Comparison of ENCODE assay signal across 9 cellular contexts in genomic region chr1:89822999-89823628, GRCh38. TPM values are rescaled to one million over a fixed set of nuclear protein-coding genes. Genes with fewer than 3 reads are reported as not detected.
DNase-seq lines count a peak whose midpoint lies in the region; ATAC-seq and TF ChIP-seq lines count a peak whose summit lies in the region.
"Had no signal": no experiment of that assay in that cellular context is flagged by ENCODE, and none has a peak within 500 bp of the region (broad histone marks: within the 10 kb centered on the region; RNA-seq: fewer than 3 reads in every experiment).

No MANE protein-coding gene starts in this region.

- H3K9ac ChIP-seq in OCI-LY1 (ENCODE audit: low read length) = peak overlapping the region; percentile 87

- H3K27me3 ChIP-seq in breast epithelium = no peaks in the 10 kb centered on the region
- no peaks in the 10 kb centered on the region for H3K27me3 ChIP-seq in OCI-LY1 (ENCODE audit: insufficient read depth, low read length)
- no peaks in the 10 kb centered on the region for H3K27me3 ChIP-seq in spleen (replicated peaks in 1 of 7)

- H3K9me3 Mint-ChIP-seq in MCF 10A (ENCODE audit: unreplicated experiment) = no peaks in the 10 kb centered on the region

- no peak overlapping the region for H3K4me3 ChIP-seq in breast epithelium
- peak overlapping the region; percentile 84 for H3K4me3 ChIP-seq in OCI-LY1 (ENCODE audit: low read depth, low read length, poor library complexity, severe bottlenecking)
- H3K4me3 ChIP-seq in fibroblast of pulmonary artery (replicated peaks; ENCODE audit: low read depth, low read length) = no peak overlapping the region
- peak overlapping the region in 1 of 8 donors; percentile 94 for H3K4me3 ChIP-seq in spleen

- H3K27ac Mint-ChIP-seq in MCF 10A (ENCODE audit: low read depth, unreplicated experiment) = peak overlapping the region; percentile 14

- H3K4me1 ChIP-seq in breast epithelium (no peaks in the 10 kb centered on the region), OCI-LY1 (ENCODE audit: insufficient read depth, low read length, severe bottlenecking) (peaks cover 40% of the 10 kb centered on the region), spleen (peaks cover 13 to 68% (median 38%) of the 10 kb centered on the region in 6 donors)

- H3K79me2 ChIP-seq in OCI-LY1 (ENCODE audit: insufficient read depth, low read length) = peaks cover 15% of the 10 kb centered on the region; the same call in 1 of the 2 replicates

- no peaks in the 10 kb centered on the region for H3K9me2 ChIP-seq in OCI-LY1 (ENCODE audit: low read depth, low read length)

- TF ChIP-seq POLR2A in breast epithelium (IDR thresholded peaks at IDR 0.05) (no peak), spleen (IDR thresholded peaks at IDR 0.05) (no peak)

- no peaks in the 10 kb centered on the region for H3F3A ChIP-seq in OCI-LY1 (ENCODE audit: insufficient read depth, low read length)

- BruUV-seq in MCF 10A (replicated peaks; lab: Mats Ljungman, UMichigan) = TSS peak; percentile 22

- H3K9me3 ChIP-seq in breast epithelium (no peaks in the 10 kb centered on the region), OCI-LY1 (ENCODE audit: low read length) (no peaks in the 10 kb centered on the region), spleen (no peaks in the 10 kb centered on the region)

- intact Hi-C loops in MCF 10A (cut with micrococcal nuclease) = loop anchor here (5.0 kb wide), 2 partner anchors 64 to 174 kb away; partner anchors contain the start of gene ZNF326
- intact Hi-C loops in breast epithelium (cut with DNase I; ENCODE audit: low total_unique reads) = no loop called here
- intact Hi-C loops in spleen (cut with DNase I; ENCODE audit: low total_unique reads) = no loop called here

- H3K36me3 Mint-ChIP-seq in MCF 10A (ENCODE audit: insufficient read depth, unreplicated experiment) = no peaks in the 10 kb centered on the region

- ATAC-seq in HG03571 (IDR thresholded peaks at IDR 0.05; ENCODE audit: unreplicated experiment) = no peak
- ATAC-seq in GM21381 (IDR thresholded peaks at IDR 0.05; ENCODE audit: unreplicated experiment) = no peak

- TF ChIP-seq CTCF in MCF 10A (IDR thresholded peaks at IDR 0.05; ENCODE audit: unreplicated experiment) (no peak), breast epithelium (IDR thresholded peaks at IDR 0.05) (no peak), OCI-LY1 (IDR thresholded peaks at IDR 0.05; ENCODE audit: low read length) (no peak), fibroblast of pulmonary artery (IDR thresholded peaks at IDR 0.05; ENCODE audit: low read length, missing control alignments) (no peak), spleen (IDR thresholded peaks at IDR 0.05 in 8 of 11, conservative IDR thresholded peaks at IDR 0.05 in 3 of 11) (no peak)

- no peak overlapping the region for H2AFZ ChIP-seq in OCI-LY1 (ENCODE audit: low read length)

- CTCF ChIA-PET in MCF 10A (lab: Yijun Ruan, JAX) = interaction anchor here (0.5 to 9.4 kb wide), 3 partner anchors 19 to 134 kb away, joined by 3 to 48 read pairs (median 3); no protein-coding TSS in a partner anchor

- H3K4me3 Mint-ChIP-seq in MCF 10A (ENCODE audit: unreplicated experiment) = peak overlapping the region; percentile 89

- no peaks in the 10 kb centered on the region for H4K20me1 ChIP-seq in OCI-LY1 (ENCODE audit: insufficient read depth, low read length)

- peaks cover 44% of the 10 kb centered on the region for H3K4me1 Mint-ChIP-seq in MCF 10A (ENCODE audit: insufficient read depth, unreplicated experiment)

- peak overlapping the region; percentile 80 for H3K4me2 ChIP-seq in OCI-LY1 (ENCODE audit: low read length)

- H3K36me3 ChIP-seq in breast epithelium (no peaks in the 10 kb centered on the region), OCI-LY1 (ENCODE audit: insufficient read depth, low read length) (peaks cover 21% of the 10 kb centered on the region), spleen (peaks cover 0 to 15% (median 0%) of the 10 kb centered on the region in 6 donors)

- POLR2A ChIA-PET in MCF 10A (lab: Yijun Ruan, JAX) = interaction anchor here (0.7 to 5.4 kb wide), 6 partner anchors 19 to 172 kb away, joined by 3 to 61 read pairs (median 5); partner anchors contain the start of gene ZNF326

- H3K27me3 Mint-ChIP-seq in MCF 10A (ENCODE audit: insufficient read depth, unreplicated experiment) = no peaks in the 10 kb centered on the region

- no peak overlapping the region for H3K27ac ChIP-seq in breast epithelium
- H3K27ac ChIP-seq in OCI-LY1 (ENCODE audit: low read depth, low read length, poor library complexity, severe bottlenecking) = peak overlapping the region; percentile 91
- H3K27ac ChIP-seq in spleen = peak overlapping the region in 5 of 8 donors; percentile 13 to 95 (median 90)

- WGBS in spleen, 5 donors = 51 to 84% (median 65%) methylated on average over 4 of the region's 4 CpGs

- DNase-seq in MCF 10A (ENCODE audit: unreplicated experiment) (peak; percentile 50), breast epithelium (ENCODE audit: low spot score in 2 of 2) (no peak), fibroblast of pulmonary artery (ENCODE audit: low read depth) (peak; percentile 71), spleen (no peak)
- no peak for DNase-seq in stimulated activated CD4-positive, alpha-beta T cell treated with anti-CD3 and anti-CD28 coated beads, Interleukin-4, amount 100 ng/mL, for 1 hour
- DNase-seq: NCI-H187 treated with DMSO at 0.1 percent for 48 hours had no signal

RNA-seq across cellular contexts. Expression of gene LRRC8D, which starts 2.3 kb away (rescaled TPM):
- total RNA-seq in MCF 10A (2022) (42.0 and 43.7 TPM in 2 replicates), breast epithelium (10 to 100 TPM in 2 of 3 donors, 1 to 10 TPM in 1; 9.2 to 22.8 (median 11.7) TPM), spleen (10 to 100 TPM; 27.5 to 42.0 (median 37.0) TPM)
- polyA plus RNA-seq in spleen = 10 to 100 TPM; 12.8 to 14.4 (median 13.6) TPM

Comparison
In these comparisons a context has a peak if more than half of its experiments do, and no peak if none do; other contexts are left out.
1. DNase-seq: peak in MCF 10A (single experiment) and fibroblast of pulmonary artery (single experiment); none in breast epithelium (0 of 2), spleen (single experiment) and stimulated activated CD4-positive, alpha-beta T cell treated with anti-CD3 and anti-CD28 coated beads, Interleukin-4, amount 100 ng/mL, for 1 hour (single experiment).
2. H3K27ac ChIP-seq: peak in OCI-LY1 (single experiment) and spleen (5 of 8); none in breast epithelium (0 of 2).